ENCODE assay signal across 8 cellular contexts in the genomic region with DNA sequence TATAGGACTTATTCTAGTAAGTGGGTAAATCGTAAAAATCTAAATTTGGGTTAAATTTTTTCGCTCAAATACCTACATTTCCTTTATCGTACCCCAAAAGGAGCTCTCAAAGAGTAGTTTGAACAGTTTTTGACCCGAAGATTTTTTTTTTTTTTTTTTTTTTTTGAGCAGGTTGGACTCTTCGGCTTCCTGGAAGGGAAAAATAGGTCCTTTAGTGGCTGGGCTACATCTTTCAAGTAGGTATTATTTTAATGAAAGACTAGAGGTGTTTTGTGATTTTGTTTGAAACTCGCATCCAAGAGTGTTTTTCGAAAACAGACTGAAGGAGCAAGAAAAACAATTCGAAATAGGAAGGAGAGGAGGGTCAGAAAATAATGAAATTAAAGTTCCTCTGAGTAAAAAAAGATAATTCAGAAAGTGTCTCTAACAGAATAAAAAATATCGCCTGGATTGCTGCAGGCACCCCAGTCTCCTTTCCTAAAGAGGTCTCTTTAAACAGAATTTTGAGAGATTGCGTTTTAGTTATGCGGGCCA.
DNase-seq lines count a peak whose midpoint lies in the region; ATAC-seq and TF ChIP-seq lines count a peak whose summit lies in the region.

No MANE protein-coding gene starts in this region.

- H3K27ac ChIP-seq in tibial artery: peak overlapping the region; percentile 99 to 100

- no peaks in the 10 kb centered on the region for H3K27me3 ChIP-seq in tibial artery

- H3K4me3 Mint-ChIP-seq in activated naive CD8-positive, alpha-beta T cell treated with anti-CD3 and anti-CD28 coated beads, Interleukin-2, amount 50 U/mL, for 24 hours: peak overlapping the region; percentile 87

- CTCF ChIA-PET in AG04449 (lab: Yijun Ruan, JAX): interaction anchor here (0.6 to 2.9 kb wide), 4 partner anchors 9 to 392 kb away, joined by 3 to 26 read pairs (median 4); no protein-coding TSS in a partner anchor
- CTCF ChIA-PET in HEK293T (lab: Yijun Ruan, JAX): interaction anchor here (0.7 to 0.9 kb wide), 2 partner anchors 13 to 357 kb away, joined by 9 read pairs; no protein-coding TSS in a partner anchor

- peaks cover 21 to 37% (median 31%) of the 10 kb centered on the region in 3 donors for H3K36me3 ChIP-seq in tibial artery

- intact Hi-C loops in tibial artery (cut with DNase I; ENCODE audit: low total_unique reads): loop anchor here (10.0 kb wide), 1 partner anchor 172 kb away; the partner anchor contains the start of gene GPRC5A

- no peak for ATAC-seq in activated naive CD8-positive, alpha-beta T cell treated with anti-CD3 and anti-CD28 coated beads, Interleukin-2, amount 50 U/mL, for 24 hours
- ATAC-seq in GM21737 (IDR thresholded peaks at IDR 0.05; ENCODE audit: unreplicated experiment) (no peak), HG02852 (IDR thresholded peaks at IDR 0.05; ENCODE audit: unreplicated experiment) (no peak)

- no peaks in the 10 kb centered on the region for H3K9me3 ChIP-seq in tibial artery

- H3K27me3 Mint-ChIP-seq in activated naive CD8-positive, alpha-beta T cell treated with anti-CD3 and anti-CD28 coated beads, Interleukin-2, amount 50 U/mL, for 24 hours: peaks cover 6% of the 10 kb centered on the region

- peak overlapping the region; percentile 96 for H3K27ac Mint-ChIP-seq in activated naive CD8-positive, alpha-beta T cell treated with anti-CD3 and anti-CD28 coated beads, Interleukin-2, amount 50 U/mL, for 24 hours

- peaks cover 61% of the 10 kb centered on the region for H3K4me1 Mint-ChIP-seq in activated naive CD8-positive, alpha-beta T cell treated with anti-CD3 and anti-CD28 coated beads, Interleukin-2, amount 50 U/mL, for 24 hours

- H3K4me3 ChIP-seq in AG04449 (ENCODE audit: low read depth, low read length) (peak overlapping the region; percentile 80), tibial artery (peak overlapping the region; percentile 83 to 86)

- H3K9me3 Mint-ChIP-seq in activated naive CD8-positive, alpha-beta T cell treated with anti-CD3 and anti-CD28 coated beads, Interleukin-2, amount 50 U/mL, for 24 hours: no peaks in the 10 kb centered on the region

- H3K36me3 Mint-ChIP-seq in activated naive CD8-positive, alpha-beta T cell treated with anti-CD3 and anti-CD28 coated beads, Interleukin-2, amount 50 U/mL, for 24 hours (ENCODE audit: low read depth): peaks cover 47% of the 10 kb centered on the region

- DNase-seq in AG04449 (ENCODE audit: low read depth, low spot score) (no peak), HEK293T (ENCODE audit: extremely low spot score) (no peak), kidney tubule cell (ENCODE audit: low spot score) (peak; percentile 36), tibial artery (no peak)
- DNase-seq in activated naive CD8-positive, alpha-beta T cell treated with anti-CD3 and anti-CD28 coated beads, Interleukin-2, amount 50 U/mL, for 24 hours: no peak
- DNase-seq in activated CD8-positive, alpha-beta memory T cell treated with anti-CD3 and anti-CD28 coated beads, Interleukin-2, amount 50 U/mL, for 48 hours: no peak

- TF ChIP-seq CTCF in AG04449 (IDR thresholded peaks at IDR 0.05; ENCODE audit: insufficient read depth, low read length, missing control alignments): no peak
- TF ChIP-seq CTCF in tibial artery (IDR thresholded peaks at IDR 0.05): no peak

- POLR2A ChIA-PET in AG04449 (lab: Yijun Ruan, JAX): interaction anchor here (0.6 to 1.6 kb wide), 2 partner anchors 14 to 288 kb away, joined by 5 to 6 read pairs; no protein-coding TSS in a partner anchor
- POLR2A ChIA-PET in HEK293T (lab: Yijun Ruan, JAX): interaction anchor here (1.4 to 5.8 kb wide), 4 partner anchors 8 to 26 kb away, joined by 3 to 87 read pairs (median 8); partner anchors contain the start of gene CDKN1B

- peaks cover 0 to 49% (median 23%) of the 10 kb centered on the region in 4 donors for H3K4me1 ChIP-seq in tibial artery

TF ChIP-seq in HEK293T, 16 proteins besides CTCF, POLR2A, EP300 and RAD21:
- TF ChIP-seq ZNF384 (IDR thresholded peaks at IDR 0.05) (peak; percentile 69), FOXM1 (IDR thresholded peaks at IDR 0.05; ENCODE audit: borderline replicate concordance) (no peak)
